In genomic region chr17:27475070-27475673, GRCh38 we compare ENCODE assay signal across 1 cellular context.
TF ChIP-seq lines count a peak whose summit lies in the region.

No MANE protein-coding gene starts in this region.

TF ChIP-seq in K562, 482 proteins besides CTCF, POLR2A, EP300 and RAD21 (continued from another document):
- TF ChIP-seq, protein P1, sequence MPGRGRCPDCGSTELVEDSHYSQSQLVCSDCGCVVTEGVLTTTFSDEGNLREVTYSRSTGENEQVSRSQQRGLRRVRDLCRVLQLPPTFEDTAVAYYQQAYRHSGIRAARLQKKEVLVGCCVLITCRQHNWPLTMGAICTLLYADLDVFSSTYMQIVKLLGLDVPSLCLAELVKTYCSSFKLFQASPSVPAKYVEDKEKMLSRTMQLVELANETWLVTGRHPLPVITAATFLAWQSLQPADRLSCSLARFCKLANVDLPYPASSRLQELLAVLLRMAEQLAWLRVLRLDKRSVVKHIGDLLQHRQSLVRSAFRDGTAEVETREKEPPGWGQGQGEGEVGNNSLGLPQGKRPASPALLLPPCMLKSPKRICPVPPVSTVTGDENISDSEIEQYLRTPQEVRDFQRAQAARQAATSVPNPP (IDR thresholded peaks at IDR 0.05; ENCODE audit: borderline replicate concordance, insufficient read depth, insufficient read length): no peak
- TF ChIP-seq ZNF124 (CRISPR knock-in tag; IDR thresholded peaks at IDR 0.05): no peak
- no peak for TF ChIP-seq MAZ (CRISPR knock-in tag; conservative IDR thresholded peaks at IDR 0.05 in 1 of 2, IDR thresholded peaks at IDR 0.05 in 1 of 2)
- TF ChIP-seq RBM17 (IDR thresholded peaks at IDR 0.05; ENCODE audit: borderline replicate concordance, low read depth, low read length): no peak
- TF ChIP-seq ATF7 (IDR thresholded peaks at IDR 0.05): no peak
- TF ChIP-seq FOSL1 (tag; conservative IDR thresholded peaks at IDR 0.05): no peak
- no peak for TF ChIP-seq ZNF644 (tag; IDR thresholded peaks at IDR 0.05; ENCODE audit: low read depth)
- TF ChIP-seq, protein P2, sequence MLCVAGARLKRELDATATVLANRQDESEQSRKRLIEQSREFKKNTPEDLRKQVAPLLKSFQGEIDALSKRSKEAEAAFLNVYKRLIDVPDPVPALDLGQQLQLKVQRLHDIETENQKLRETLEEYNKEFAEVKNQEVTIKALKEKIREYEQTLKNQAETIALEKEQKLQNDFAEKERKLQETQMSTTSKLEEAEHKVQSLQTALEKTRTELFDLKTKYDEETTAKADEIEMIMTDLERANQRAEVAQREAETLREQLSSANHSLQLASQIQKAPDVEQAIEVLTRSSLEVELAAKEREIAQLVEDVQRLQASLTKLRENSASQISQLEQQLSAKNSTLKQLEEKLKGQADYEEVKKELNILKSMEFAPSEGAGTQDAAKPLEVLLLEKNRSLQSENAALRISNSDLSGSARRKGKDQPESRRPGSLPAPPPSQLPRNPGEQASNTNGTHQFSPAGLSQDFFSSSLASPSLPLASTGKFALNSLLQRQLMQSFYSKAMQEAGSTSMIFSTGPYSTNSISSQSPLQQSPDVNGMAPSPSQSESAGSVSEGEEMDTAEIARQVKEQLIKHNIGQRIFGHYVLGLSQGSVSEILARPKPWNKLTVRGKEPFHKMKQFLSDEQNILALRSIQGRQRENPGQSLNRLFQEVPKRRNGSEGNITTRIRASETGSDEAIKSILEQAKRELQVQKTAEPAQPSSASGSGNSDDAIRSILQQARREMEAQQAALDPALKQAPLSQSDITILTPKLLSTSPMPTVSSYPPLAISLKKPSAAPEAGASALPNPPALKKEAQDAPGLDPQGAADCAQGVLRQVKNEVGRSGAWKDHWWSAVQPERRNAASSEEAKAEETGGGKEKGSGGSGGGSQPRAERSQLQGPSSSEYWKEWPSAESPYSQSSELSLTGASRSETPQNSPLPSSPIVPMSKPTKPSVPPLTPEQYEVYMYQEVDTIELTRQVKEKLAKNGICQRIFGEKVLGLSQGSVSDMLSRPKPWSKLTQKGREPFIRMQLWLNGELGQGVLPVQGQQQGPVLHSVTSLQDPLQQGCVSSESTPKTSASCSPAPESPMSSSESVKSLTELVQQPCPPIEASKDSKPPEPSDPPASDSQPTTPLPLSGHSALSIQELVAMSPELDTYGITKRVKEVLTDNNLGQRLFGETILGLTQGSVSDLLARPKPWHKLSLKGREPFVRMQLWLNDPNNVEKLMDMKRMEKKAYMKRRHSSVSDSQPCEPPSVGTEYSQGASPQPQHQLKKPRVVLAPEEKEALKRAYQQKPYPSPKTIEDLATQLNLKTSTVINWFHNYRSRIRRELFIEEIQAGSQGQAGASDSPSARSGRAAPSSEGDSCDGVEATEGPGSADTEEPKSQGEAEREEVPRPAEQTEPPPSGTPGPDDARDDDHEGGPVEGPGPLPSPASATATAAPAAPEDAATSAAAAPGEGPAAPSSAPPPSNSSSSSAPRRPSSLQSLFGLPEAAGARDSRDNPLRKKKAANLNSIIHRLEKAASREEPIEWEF (CRISPR knock-in tag; IDR thresholded peaks at IDR 0.05): no peak
- no peak for TF ChIP-seq NFIC (IDR thresholded peaks at IDR 0.05)
- TF ChIP-seq PML (IDR thresholded peaks at IDR 0.05; ENCODE audit: low read length): no peak
- TF ChIP-seq, protein P3, sequence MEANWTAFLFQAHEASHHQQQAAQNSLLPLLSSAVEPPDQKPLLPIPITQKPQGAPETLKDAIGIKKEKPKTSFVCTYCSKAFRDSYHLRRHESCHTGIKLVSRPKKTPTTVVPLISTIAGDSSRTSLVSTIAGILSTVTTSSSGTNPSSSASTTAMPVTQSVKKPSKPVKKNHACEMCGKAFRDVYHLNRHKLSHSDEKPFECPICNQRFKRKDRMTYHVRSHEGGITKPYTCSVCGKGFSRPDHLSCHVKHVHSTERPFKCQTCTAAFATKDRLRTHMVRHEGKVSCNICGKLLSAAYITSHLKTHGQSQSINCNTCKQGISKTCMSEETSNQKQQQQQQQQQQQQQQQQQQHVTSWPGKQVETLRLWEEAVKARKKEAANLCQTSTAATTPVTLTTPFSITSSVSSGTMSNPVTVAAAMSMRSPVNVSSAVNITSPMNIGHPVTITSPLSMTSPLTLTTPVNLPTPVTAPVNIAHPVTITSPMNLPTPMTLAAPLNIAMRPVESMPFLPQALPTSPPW (CRISPR knock-in tag; IDR thresholded peaks at IDR 0.05): no peak
- TF ChIP-seq, protein P4, sequence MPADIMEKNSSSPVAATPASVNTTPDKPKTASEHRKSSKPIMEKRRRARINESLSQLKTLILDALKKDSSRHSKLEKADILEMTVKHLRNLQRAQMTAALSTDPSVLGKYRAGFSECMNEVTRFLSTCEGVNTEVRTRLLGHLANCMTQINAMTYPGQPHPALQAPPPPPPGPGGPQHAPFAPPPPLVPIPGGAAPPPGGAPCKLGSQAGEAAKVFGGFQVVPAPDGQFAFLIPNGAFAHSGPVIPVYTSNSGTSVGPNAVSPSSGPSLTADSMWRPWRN (IDR thresholded peaks at IDR 0.05; ENCODE audit: low read depth): no peak
- no peak for TF ChIP-seq ZEB2 (IDR thresholded peaks at IDR 0.05)
TF ChIP-seq in K562: peak in this region for 0.
